8 cellular contexts compared by ENCODE assay signal in the genomic region with DNA sequence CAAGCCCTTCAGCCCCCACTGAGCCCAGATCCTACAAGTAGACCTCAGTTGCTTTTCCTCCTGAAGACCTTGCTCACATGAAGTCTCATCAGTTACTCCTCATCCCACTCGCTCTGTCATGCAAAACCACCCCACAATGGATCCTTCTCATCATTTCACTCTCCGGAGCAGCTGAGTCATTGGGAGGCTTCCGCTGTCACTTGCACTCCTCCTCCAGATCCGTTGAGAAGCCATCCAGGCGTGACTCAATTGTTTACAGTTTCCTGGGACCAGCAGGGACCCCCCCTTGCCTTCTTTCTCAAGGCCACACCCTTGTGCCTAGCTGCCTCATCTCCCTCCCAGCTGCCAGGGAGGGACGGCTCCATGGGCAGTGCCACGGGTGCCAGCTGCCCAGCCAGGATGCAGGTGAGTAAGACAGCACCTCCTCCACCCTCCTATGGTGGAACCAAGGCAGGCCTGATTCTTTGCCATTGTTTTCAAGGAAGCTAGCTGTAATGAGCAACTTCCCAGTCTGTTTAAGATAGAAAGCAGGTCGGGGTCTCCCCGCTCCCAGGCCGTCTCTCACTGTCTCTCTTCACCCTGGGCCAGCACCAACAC. TPM values are rescaled to one million over a fixed set of nuclear protein-coding genes. Genes with fewer than 3 reads are reported as not detected.
DNase-seq lines count a peak whose midpoint lies in the region; ATAC-seq and TF ChIP-seq lines count a peak whose summit lies in the region.

No MANE protein-coding gene starts in this region.

- H3K27me3 Mint-ChIP-seq in activated B cell treated with CpG ODN at 0.5 μM for 24 hours: peaks cover 1% of the 10 kb centered on the region

- ATAC-seq in activated B cell treated with CpG ODN at 0.5 μM for 24 hours (ENCODE audit: low read depth) (no peak), esophagus mucosa (peak; percentile 77), GM18519 (IDR thresholded peaks at IDR 0.05; ENCODE audit: low FRiP score, unreplicated experiment) (no peak), HG02642 (IDR thresholded peaks at IDR 0.05; ENCODE audit: poor library complexity, unreplicated experiment) (no peak), GM19023 (IDR thresholded peaks at IDR 0.05; ENCODE audit: unreplicated experiment) (no peak)

- H3K4me1 ChIP-seq in BLaER1 (peaks cover 58% of the 10 kb centered on the region), HUES48 (ENCODE audit: control insufficient read depth, insufficient read depth, low read length) (peaks cover 12% of the 10 kb centered on the region)

- CTCF ChIA-PET in activated B cell treated with CpG ODN at 0.5 μM for 24 hours (lab: Charles Lee): no interaction called here

- H3K9ac ChIP-seq in BLaER1 (peak overlapping the region; percentile 26), HUES48 (ENCODE audit: low read depth, low read length) (no peak overlapping the region)

- H3K4me3 ChIP-seq in BLaER1 (peak overlapping the region; percentile 44), HUES48 (ENCODE audit: low read depth, low read length) (no peak overlapping the region)

- H3K4me1 Mint-ChIP-seq in activated B cell treated with CpG ODN at 0.5 μM for 24 hours: peaks cover 11% of the 10 kb centered on the region

- peak overlapping the region; percentile 88 for H3K4me2 ChIP-seq in BLaER1

- intact Hi-C loops in activated B cell treated with CpG ODN at 0.5 μM for 24 hours (cut with micrococcal nuclease): no loop called here

- DNase-seq in activated B cell treated with CpG ODN at 0.5 μM for 24 hours: peak; percentile 5
- DNase-seq in stimulated activated CD4-positive, alpha-beta T cell treated with anti-CD3 and anti-CD28 coated beads, Interleukin-2, amount 100 ng/mL, for 24 hours: peak; percentile 73 to 76

- H3K4me3 Mint-ChIP-seq in activated B cell treated with CpG ODN at 0.5 μM for 24 hours: no peak overlapping the region

- peaks cover 2% of the 10 kb centered on the region for H3K36me3 Mint-ChIP-seq in activated B cell treated with CpG ODN at 0.5 μM for 24 hours (ENCODE audit: low read depth)

- H3K27ac ChIP-seq in BLaER1: peak overlapping the region; percentile 72
- H3K27ac ChIP-seq in HUES48 (ENCODE audit: low read depth, low read length): peak overlapping the region; percentile 65

- TF ChIP-seq CTCF in activated B cell treated with CpG ODN at 0.5 μM for 24 hours (IDR thresholded peaks at IDR 0.05): no peak

- no peak overlapping the region for H3K27ac Mint-ChIP-seq in activated B cell treated with CpG ODN at 0.5 μM for 24 hours

- no peaks in the 10 kb centered on the region for H3K9me3 Mint-ChIP-seq in activated B cell treated with CpG ODN at 0.5 μM for 24 hours

- H3K36me3 ChIP-seq in BLaER1: no peaks in the 10 kb centered on the region
- H3K36me3 ChIP-seq in HUES48 (ENCODE audit: control insufficient read depth, insufficient read depth, low read length): no peaks in the 10 kb centered on the region

- POLR2A ChIA-PET in activated B cell treated with CpG ODN at 0.5 μM for 24 hours (lab: Charles Lee): no interaction called here

- H3K9me3 ChIP-seq in BLaER1 (no peaks in the 10 kb centered on the region), HUES48 (ENCODE audit: control insufficient read depth, insufficient read depth, low read length) (no peaks in the 10 kb centered on the region)

- no peaks in the 10 kb centered on the region for H4K20me1 ChIP-seq in BLaER1

- H3K27me3 ChIP-seq in BLaER1: no peaks in the 10 kb centered on the region
- H3K27me3 ChIP-seq in HUES48 (ENCODE audit: control insufficient read depth, insufficient read depth, low read length): peaks cover 12% of the 10 kb centered on the region

RNA-seq across cellular contexts. Expression of gene GPR55, which starts 16.3 kb away (rescaled TPM):
- 4.5 and 6.3 TPM in 2 replicates for total RNA-seq in activated B cell treated with CpG ODN at 0.5 μM for 24 hours
- 0.20 TPM for total RNA-seq in esophagus mucosa

RNA-seq across cellular contexts. Expression of gene ITM2C, which starts 44.0 kb away (rescaled TPM):
- total RNA-seq in activated B cell treated with CpG ODN at 0.5 μM for 24 hours: 102 and 117 TPM in 2 replicates
- total RNA-seq in esophagus mucosa: 7.3 TPM

Comparison
In these comparisons a context has a peak if more than half of its experiments do, and no peak if none do; other contexts are left out.
1. RNA of gene ITM2C, which starts 44.0 kb away (total RNA-seq): 102 to 117 TPM in activated B cell treated with CpG ODN at 0.5 μM for 24 hours; 7.3 TPM in esophagus mucosa (single experiment); every median in the first group is over 10 times any median in the second.